ENCODE assay signal across 25 cellular contexts in the genomic region with DNA sequence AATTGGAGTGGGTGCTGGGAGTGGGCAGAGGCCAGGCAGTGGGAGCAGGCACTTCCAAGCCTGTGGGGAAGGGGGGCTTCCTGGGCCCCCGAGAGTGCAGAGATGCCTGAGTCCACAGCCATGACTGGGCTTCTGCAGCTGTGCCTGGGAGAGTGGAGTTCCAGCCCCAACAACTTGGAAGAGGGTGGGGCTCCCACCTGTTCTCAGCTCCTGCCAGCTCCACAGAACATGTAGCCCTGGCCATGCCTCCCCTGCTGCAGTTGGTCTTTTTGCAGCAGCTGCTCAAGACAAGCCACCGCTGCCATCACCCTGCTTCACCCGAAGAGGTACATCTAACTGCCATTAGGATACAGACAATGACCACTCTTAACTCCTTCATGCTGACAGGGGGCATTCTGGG.
DNase-seq lines count a peak whose midpoint lies in the region; ATAC-seq, FAIRE-seq and TF ChIP-seq lines count a peak whose summit lies in the region.
"Had no signal": no experiment of that assay in that cellular context is flagged by ENCODE, and none has a peak within 500 bp of the region (broad histone marks: within the 10 kb centered on the region; RNA-seq: fewer than 3 reads in every experiment).

No MANE protein-coding gene starts in this region.

- no peak overlapping the region for H2AK5ac ChIP-seq in H1 (ENCODE audit: low read depth, low read length)
- no peak overlapping the region for H2AK5ac ChIP-seq in neuronal stem cell (ENCODE audit: low read depth, low read length)

- no peaks in the 10 kb centered on the region for H3K36me3 Mint-ChIP-seq in activated naive CD4-positive, alpha-beta T cell treated with anti-CD3 and anti-CD28 coated beads for 36 hours (ENCODE audit: low read depth)
- H3K36me3 Mint-ChIP-seq: CD14-positive monocyte; CD4-positive, alpha-beta memory T cell; CD4-positive, CD25-positive, alpha-beta regulatory T cell; CD8-positive, alpha-beta memory T cell had no signal

- POLR2A ChIA-PET in H1 (lab: Charles Lee; ENCODE audit: partially characterized antibody), result no interaction called here

- no peaks in the 10 kb centered on the region for H3K23me2 ChIP-seq in H1 (ENCODE audit: low read depth, low read length)

- no peak overlapping the region for H3K14ac ChIP-seq in H1 (ENCODE audit: insufficient read length)
- H3K14ac ChIP-seq in neuronal stem cell (ENCODE audit: low read length), result no peak overlapping the region

- H4K91ac ChIP-seq in H1 (replicated peaks; ENCODE audit: insufficient read length, low read length) (no peak overlapping the region), neuronal stem cell (ENCODE audit: low read depth, low read length, poor library complexity) (peak overlapping the region; percentile 14)

- no peak overlapping the region for H2AFZ ChIP-seq in H1 (ENCODE audit: low read length)
- no peak overlapping the region for H2AFZ ChIP-seq in neuronal stem cell (ENCODE audit: low read length)

- 93% methylated on average over 3 of the region's 3 CpGs; no CpG with 5 or more reads in 1 of the 2 experiments for WGBS in H1 (ENCODE audit: extremely low coverage in 1 of 2, insufficient coverage in 1 of 2, insufficient read length in 1 of 2, insufficient replicate concordance in 2 of 2, low coverage in 1 of 2, low lambda C conversion rate in 2 of 2, missing lambda C conversion rate in 1 of 2), 2 experiments
- WGBS in neuronal stem cell (ENCODE audit: extremely low coverage in 2 of 2, insufficient read length in 2 of 2, insufficient replicate concordance in 1 of 2), 2 donors, result no CpG with 5 or more reads among the region's 3 CpGs

- H2BK20ac ChIP-seq in H1 (ENCODE audit: low read length), result no peak overlapping the region

- no peaks in the 10 kb centered on the region for H3K27me3 Mint-ChIP-seq in activated naive CD4-positive, alpha-beta T cell treated with anti-CD3 and anti-CD28 coated beads for 36 hours (ENCODE audit: low read depth)
- H3K27me3 Mint-ChIP-seq: CD4-positive, alpha-beta memory T cell; CD4-positive, CD25-positive, alpha-beta regulatory T cell; CD8-positive, alpha-beta memory T cell had no signal

- intact Hi-C loops in upper lobe of right lung (cut with DNase I) (no loop called here), left colon (cut with DNase I, micrococcal nuclease) (no loop called here)
- intact Hi-C loops in activated naive CD4-positive, alpha-beta T cell treated with anti-CD3 and anti-CD28 coated beads for 36 hours (cut with micrococcal nuclease), result no loop called here

- no peak overlapping the region for H2BK12ac ChIP-seq in H1 (ENCODE audit: low read depth, low read length)
- no peak overlapping the region for H2BK12ac ChIP-seq in neuronal stem cell (ENCODE audit: low read length)

- H4K20me1 ChIP-seq in H1 (replicated peaks in 1 of 2; ENCODE audit: control insufficient read depth in 1 of 2, insufficient read depth in 2 of 2, low read length in 2 of 2), result no peaks in the 10 kb centered on the region
- H4K20me1 ChIP-seq: BLaER1 had no signal

- CTCF ChIA-PET in H1 (lab: Charles Lee; ENCODE audit: partially characterized antibody), result no interaction called here
- CTCF ChIA-PET in activated naive CD4-positive, alpha-beta T cell treated with anti-CD3 and anti-CD28 coated beads for 36 hours (lab: Charles Lee), result no interaction called here

- H3K36me3 ChIP-seq in SJCRH30 (no peaks in the 10 kb centered on the region), H1 (ENCODE audit: control insufficient read depth in 2 of 4, insufficient read depth in 4 of 4, low read length in 3 of 4) (no peaks in the 10 kb centered on the region), neuronal stem cell (replicated peaks in 1 of 2; ENCODE audit: control insufficient read depth in 2 of 2, insufficient read depth in 2 of 2, low read length in 2 of 2) (no peaks in the 10 kb centered on the region), upper lobe of right lung (no peaks in the 10 kb centered on the region)
- H3K36me3 ChIP-seq: BE2C, BLaER1 had no signal

- H2BK120ac ChIP-seq in H1 (replicated peaks; ENCODE audit: low read depth, low read length), result no peak overlapping the region
- no peak overlapping the region for H2BK120ac ChIP-seq in neuronal stem cell (ENCODE audit: low read depth, low read length)

- TF ChIP-seq POLR2A in H1 (IDR thresholded peaks at IDR 0.05; ENCODE audit: control extremely low read depth in 1 of 2, low read depth in 2 of 2, low read length in 2 of 2), result no peak

- peak; percentile 22 for ATAC-seq in upper lobe of right lung
- no peak for ATAC-seq in left colon
- no peak for ATAC-seq in HG03521 (IDR thresholded peaks at IDR 0.05; ENCODE audit: unreplicated experiment)

- peak; percentile 22 to 25 for DNase-seq in SJCRH30
- DNase-seq in H1 (ENCODE audit: low read depth in 1 of 2, low spot score in 2 of 2), result no peak
- DNase-seq in neuronal stem cell (ENCODE audit: low spot score), result no peak
- no peak for DNase-seq in upper lobe of right lung
- DNase-seq in left colon, result no peak
- no peak for DNase-seq in activated naive CD4-positive, alpha-beta T cell treated with anti-CD3 and anti-CD28 coated beads for 36 hours
- DNase-seq: 8988T; ACHN; BE2C; C1 segment of cervical spinal cord; Caco-2; Calu3; CD4-positive, alpha-beta memory T cell; CD4-positive, CD25-positive, alpha-beta regulatory T cell; CD8-positive, alpha-beta memory T cell; DMS79 treated with DMSO at 0.1 percent for 48 hours; GF-D8 had no signal

- H3K79me1 ChIP-seq in H1 (ENCODE audit: low read depth, low read length) (no peaks in the 10 kb centered on the region), neuronal stem cell (ENCODE audit: low read depth, low read length) (no peaks in the 10 kb centered on the region)

- H3K9me3 Mint-ChIP-seq in activated naive CD4-positive, alpha-beta T cell treated with anti-CD3 and anti-CD28 coated beads for 36 hours, result peaks cover 12% of the 10 kb centered on the region

- H3K4me3 ChIP-seq in SJCRH30, result no peak overlapping the region
- H3K4me3 ChIP-seq in H1 (ENCODE audit: extremely low read depth in 1 of 4, insufficient read depth in 2 of 4, low read depth in 3 of 4, low read length in 4 of 4), result no peak overlapping the region
- no peak overlapping the region for H3K4me3 ChIP-seq in neuronal stem cell (ENCODE audit: low read length in 2 of 2)
- no peak overlapping the region for H3K4me3 ChIP-seq in upper lobe of right lung
- H3K4me3 ChIP-seq: BLaER1 had no signal

- no peaks in the 10 kb centered on the region for H3K4me1 ChIP-seq in SJCRH30
- no peaks in the 10 kb centered on the region for H3K4me1 ChIP-seq in H1 (replicated peaks in 1 of 4; ENCODE audit: control insufficient read depth in 3 of 4, insufficient read depth in 4 of 4, low read length in 3 of 4)
- no peaks in the 10 kb centered on the region for H3K4me1 ChIP-seq in neuronal stem cell (ENCODE audit: control insufficient read depth in 2 of 2, insufficient read depth in 1 of 2, low read depth in 1 of 2, low read length in 2 of 2)
- no peaks in the 10 kb centered on the region for H3K4me1 ChIP-seq in upper lobe of right lung
- H3K4me1 ChIP-seq: BE2C, Caco-2 had no signal

- H2BK5ac ChIP-seq in H1 (ENCODE audit: low read depth, low read length) (no peak overlapping the region), neuronal stem cell (ENCODE audit: low read length) (no peak overlapping the region)

- no peak overlapping the region for H3K27ac ChIP-seq in SJCRH30
- no peak overlapping the region for H3K27ac ChIP-seq in H1 (ENCODE audit: low read depth, low read length)
- H3K27ac ChIP-seq in neuronal stem cell (replicated peaks; ENCODE audit: low read length), result no peak overlapping the region
- no peak overlapping the region for H3K27ac ChIP-seq in upper lobe of right lung
- H3K27ac ChIP-seq: BLaER1 had no signal

- H3K9ac ChIP-seq in H1 (replicated peaks in 1 of 4; ENCODE audit: extremely low read depth in 1 of 4, low read depth in 3 of 4, low read length in 3 of 4) (no peak overlapping the region), neuronal stem cell (ENCODE audit: low read depth, low read length, poor library complexity) (no peak overlapping the region)
- H3K9ac ChIP-seq: BLaER1 had no signal

- H3K9me3 ChIP-seq in SJCRH30 (replicated peaks) (no peaks in the 10 kb centered on the region), H1 (ENCODE audit: insufficient read depth in 2 of 2, low read depth in 1 of 2, low read length in 1 of 2) (no peaks in the 10 kb centered on the region; a peak in 1 of 4 replicates), neuronal stem cell (replicated peaks in 1 of 2; ENCODE audit: control insufficient read depth in 2 of 2, insufficient read depth in 1 of 2, low read depth in 1 of 2, low read length in 2 of 2) (no peaks in the 10 kb centered on the region), upper lobe of right lung (peaks cover 7% of the 10 kb centered on the region)
- H3K9me3 ChIP-seq: Caco-2 had no signal

- no peak overlapping the region for H2BK15ac ChIP-seq in H1 (ENCODE audit: low read length)
- H2BK15ac ChIP-seq in neuronal stem cell (ENCODE audit: low read length), result no peak overlapping the region

- no peak overlapping the region for H3K27ac Mint-ChIP-seq in activated naive CD4-positive, alpha-beta T cell treated with anti-CD3 and anti-CD28 coated beads for 36 hours
- H3K27ac Mint-ChIP-seq: CD14-positive monocyte; CD4-positive, alpha-beta memory T cell; CD4-positive, CD25-positive, alpha-beta regulatory T cell; CD8-positive, alpha-beta memory T cell had no signal

- H3K27me3 ChIP-seq in SJCRH30 (no peaks in the 10 kb centered on the region), H1 (replicated peaks in 1 of 4; ENCODE audit: control insufficient read depth in 3 of 4, extremely low read depth in 1 of 4, insufficient read depth in 3 of 4, low read length in 3 of 4) (no peaks in the 10 kb centered on the region), neuronal stem cell (ENCODE audit: control insufficient read depth in 3 of 3, insufficient read depth in 3 of 3, low read depth in 1 of 3, low read length in 3 of 3) (no peaks in the 10 kb centered on the region), upper lobe of right lung (no peaks in the 10 kb centered on the region)
- H3K27me3 ChIP-seq: BE2C, BLaER1 had no signal

- TF ChIP-seq EP300 in H1 (IDR thresholded peaks at IDR 0.05; ENCODE audit: borderline replicate concordance in 1 of 2, low read depth in 2 of 2, low read length in 2 of 2), result no peak

- TF ChIP-seq RAD21 in H1 (IDR thresholded peaks at IDR 0.05 in 1 of 2, conservative IDR thresholded peaks at IDR 0.05 in 1 of 2; ENCODE audit: low read depth in 2 of 2, low read length in 2 of 2), result no peak

- TF ChIP-seq CTCF in H1 (IDR thresholded peaks at IDR 0.05; ENCODE audit: control extremely low read depth in 1 of 3, insufficient read depth in 1 of 3, low read depth in 1 of 3, low read length in 3 of 3), result no peak
- TF ChIP-seq CTCF in upper lobe of right lung (IDR thresholded peaks at IDR 0.05), result no peak

- H3K18ac ChIP-seq in H1 (ENCODE audit: extremely low read depth, low read length) (no peak overlapping the region), neuronal stem cell (ENCODE audit: low read length) (peak overlapping the region; percentile 11)

- peak overlapping the region; percentile 60; the same call in 1 of the 2 replicates for H4K8ac ChIP-seq in H1 (ENCODE audit: extremely low read depth, insufficient read depth, low read length)
- no peak overlapping the region for H4K8ac ChIP-seq in neuronal stem cell (ENCODE audit: low read depth, low read length)

- FAIRE-seq in H1 (lab: Jason Lieb, UNC), result no peak
- FAIRE-seq: A204.1, D721Med, G401.6, GM12891, GM19239 had no signal

- no peak overlapping the region for H4K5ac ChIP-seq in H1 (ENCODE audit: insufficient read length, low read depth, low read length)

- H3K23ac ChIP-seq in H1 (ENCODE audit: insufficient read length) (no peak overlapping the region), neuronal stem cell (ENCODE audit: low read depth, low read length, poor library complexity) (no peak overlapping the region)

- H3K4me3 Mint-ChIP-seq in activated naive CD4-positive, alpha-beta T cell treated with anti-CD3 and anti-CD28 coated beads for 36 hours, result no peak overlapping the region
- H3K4me3 Mint-ChIP-seq: CD14-positive monocyte; CD4-positive, alpha-beta memory T cell; CD4-positive, CD25-positive, alpha-beta regulatory T cell; CD8-positive, alpha-beta memory T cell had no signal

- H3K4me2 ChIP-seq in H1 (ENCODE audit: insufficient read depth in 1 of 2, low read depth in 2 of 2, low read length in 2 of 2), result no peak overlapping the region
- no peak overlapping the region for H3K4me2 ChIP-seq in neuronal stem cell (ENCODE audit: insufficient read depth, low read length, poor library complexity, severe bottlenecking)

- H3K4me1 Mint-ChIP-seq in activated naive CD4-positive, alpha-beta T cell treated with anti-CD3 and anti-CD28 coated beads for 36 hours (ENCODE audit: low read depth), result no peaks in the 10 kb centered on the region
- H3K4me1 Mint-ChIP-seq: CD14-positive monocyte; CD4-positive, alpha-beta memory T cell; CD4-positive, CD25-positive, alpha-beta regulatory T cell; CD8-positive, alpha-beta memory T cell had no signal

- H3K4ac ChIP-seq in H1 (replicated peaks; ENCODE audit: insufficient read length, low read depth, low read length) (no peak overlapping the region), neuronal stem cell (ENCODE audit: low read length) (no peak overlapping the region)

- no peak overlapping the region for H3K56ac ChIP-seq in H1 (replicated peaks; ENCODE audit: insufficient read length, low read depth, low read length)

- no peaks in the 10 kb centered on the region for H3K79me2 ChIP-seq in H1 (ENCODE audit: control insufficient read depth in 1 of 2, insufficient read depth in 2 of 2, low read length in 2 of 2)

Comparison
In these comparisons a context has a peak if more than half of its experiments do, and no peak if none do; other contexts are left out.
1. DNase-seq: peak in SJCRH30 (2 of 2); none in H1 (0 of 2), neuronal stem cell (single experiment), upper lobe of right lung (single experiment), left colon (0 of 2) and activated naive CD4-positive, alpha-beta T cell treated with anti-CD3 and anti-CD28 coated beads for 36 hours (single experiment).